In the genomic region with DNA sequence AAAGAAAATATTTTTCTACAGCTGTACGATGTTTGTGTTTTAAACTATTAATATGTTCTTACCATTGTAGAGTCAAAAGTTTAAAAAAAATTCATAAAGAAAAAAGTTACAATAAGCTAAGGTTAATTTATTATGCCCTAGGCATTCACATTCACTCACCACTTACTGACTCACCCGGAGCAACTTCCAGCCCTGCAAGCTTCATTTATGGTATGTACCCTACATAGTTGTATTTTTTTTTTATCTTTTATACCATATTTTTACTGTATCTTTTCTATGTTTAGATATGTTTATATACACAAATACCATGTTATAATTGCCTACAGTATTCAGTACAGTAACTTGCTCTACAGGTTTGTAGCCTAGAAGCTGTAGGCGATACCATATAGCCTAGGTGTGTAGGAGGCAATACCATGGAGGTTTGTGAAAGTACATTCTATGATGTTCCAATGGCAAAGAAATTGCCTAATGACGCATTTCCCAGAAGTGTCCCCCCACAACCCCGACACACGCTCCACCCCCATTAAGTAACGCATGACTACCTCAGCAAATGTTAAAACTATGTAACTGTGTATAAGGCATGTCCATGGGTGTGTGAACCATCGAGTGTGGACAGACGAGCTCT, we compare ENCODE assay signal across 29 cellular contexts.
DNase-seq lines count a peak whose midpoint lies in the region; ATAC-seq, FAIRE-seq and TF ChIP-seq lines count a peak whose summit lies in the region.
"Had no signal": no experiment of that assay in that cellular context is flagged by ENCODE, and none has a peak within 500 bp of the region (broad histone marks: within the 10 kb centered on the region; RNA-seq: fewer than 3 reads in every experiment).

No MANE protein-coding gene starts in this region.

- H3K27me3 ChIP-seq in breast epithelium, result no peaks in the 10 kb centered on the region
- H3K27me3 ChIP-seq in PC-3 (ENCODE audit: low read length), result no peaks in the 10 kb centered on the region
- no peaks in the 10 kb centered on the region for H3K27me3 ChIP-seq in bronchial epithelial cell (ENCODE audit: control insufficient read depth, insufficient read depth, low read length)
- H3K27me3 ChIP-seq in trophoblast cell (ENCODE audit: insufficient read depth, low read length), result no peaks in the 10 kb centered on the region
- H3K27me3 ChIP-seq: BE2C, MG63, SJSA1 had no signal

- no peaks in the 10 kb centered on the region for H3K36me3 Mint-ChIP-seq in MCF 10A (ENCODE audit: insufficient read depth, unreplicated experiment)
- H3K36me3 Mint-ChIP-seq: CD14-positive monocyte; CD8-positive, alpha-beta memory T cell had no signal

- CTCF ChIA-PET in MCF 10A (lab: Yijun Ruan, JAX) (no interaction called here), PC-3 (lab: Charles Lee) (interaction anchor here (0.5 kb wide), 1 partner anchor 1649 kb away, joined by 4 read pairs; no protein-coding TSS in a partner anchor)

- H3K79me2 ChIP-seq in PC-3 (ENCODE audit: low read length), result no peaks in the 10 kb centered on the region
- no peaks in the 10 kb centered on the region for H3K79me2 ChIP-seq in trophoblast cell (ENCODE audit: control insufficient read depth, insufficient read depth, low read length, poor library complexity)

- H3K4me3 Mint-ChIP-seq in MCF 10A (ENCODE audit: unreplicated experiment), result no peak overlapping the region
- H3K4me3 Mint-ChIP-seq: CD14-positive monocyte; CD8-positive, alpha-beta memory T cell had no signal

- H4K20me1 ChIP-seq in PC-3 (ENCODE audit: low read length), result no peaks in the 10 kb centered on the region

- no peak for TF ChIP-seq POLR2A in breast epithelium (IDR thresholded peaks at IDR 0.05)

- no peak overlapping the region for H3K27ac Mint-ChIP-seq in MCF 10A (ENCODE audit: low read depth, unreplicated experiment)
- H3K27ac Mint-ChIP-seq: CD14-positive monocyte; CD8-positive, alpha-beta memory T cell had no signal

- no peak overlapping the region for H2BK5ac ChIP-seq in trophoblast cell (ENCODE audit: low read depth, low read length, poor library complexity)

- H3K23ac ChIP-seq in trophoblast cell (ENCODE audit: low read length), result no peak overlapping the region

- POLR2A ChIA-PET in MCF 10A (lab: Yijun Ruan, JAX) (interaction anchor here (0.6 to 1.4 kb wide), 5 partner anchors 22 to 1759 kb away, joined by 3 to 6 read pairs (median 3); a partner anchor contains a TSS), PC-3 (lab: Charles Lee; ENCODE audit: unreplicated experiment) (no interaction called here)

- no peaks in the 10 kb centered on the region for H3K9me3 Mint-ChIP-seq in MCF 10A (ENCODE audit: unreplicated experiment)

- H3F3A ChIP-seq in PC-3 (ENCODE audit: low read length, unreplicated experiment), result no peaks in the 10 kb centered on the region

- H3K27ac ChIP-seq in breast epithelium (no peak overlapping the region), PC-3 (ENCODE audit: low read length) (no peak overlapping the region), trophoblast cell (ENCODE audit: low read depth, low read length) (no peak overlapping the region)
- H3K27ac ChIP-seq: PC-9, SJSA1 had no signal

- H2AFZ ChIP-seq in PC-3 (ENCODE audit: low read length), result no peak overlapping the region
- H2AFZ ChIP-seq in trophoblast cell (ENCODE audit: insufficient read depth, low read length, poor library complexity), result no peak overlapping the region
- H2AFZ ChIP-seq: PC-9 had no signal

- no CpG with 5 or more reads among the region's 9 CpGs for WGBS in trophoblast cell (ENCODE audit: extremely low coverage, insufficient coverage, insufficient read length)

- H3K27me3 Mint-ChIP-seq in MCF 10A (ENCODE audit: insufficient read depth, unreplicated experiment), result no peaks in the 10 kb centered on the region
- H3K27me3 Mint-ChIP-seq: CD8-positive, alpha-beta memory T cell had no signal

- H3K18ac ChIP-seq in trophoblast cell (ENCODE audit: low read length), result no peak overlapping the region

- H3K4me3 ChIP-seq in breast epithelium (no peak overlapping the region), PC-3 (ENCODE audit: low read length) (no peak overlapping the region), bronchial epithelial cell (ENCODE audit: low read depth, low read length) (no peak overlapping the region), trophoblast cell (ENCODE audit: low read depth, low read length) (no peak overlapping the region)
- H3K4me3 ChIP-seq: GM12878, K562, MG63, PC-9, SJSA1 had no signal

- TF ChIP-seq CTCF in MCF 10A (IDR thresholded peaks at IDR 0.05; ENCODE audit: unreplicated experiment) (no peak), breast epithelium (IDR thresholded peaks at IDR 0.05) (no peak), PC-3 (conservative IDR thresholded peaks at IDR 0.05; ENCODE audit: low read depth, low read length) (no peak), bronchial epithelial cell (IDR thresholded peaks at IDR 0.05; ENCODE audit: insufficient read depth, low read length, severe bottlenecking) (no peak)

- DNase-seq in MCF 10A (ENCODE audit: unreplicated experiment) (peak; percentile 23), breast epithelium (ENCODE audit: low spot score in 2 of 2) (no peak), PC-3 (peak; percentile 48), bronchial epithelial cell (ENCODE audit: low read depth) (peak; percentile 68), trophoblast cell (peak; percentile 0 to 3), DMS79 (lab: John Stamatoyannopoulos, UW) (no peak)
- DNase-seq: 8988T; ACHN; BE2C; CD8-positive, alpha-beta memory T cell; DMS153; GDM1; MG63; NCI-H1417; NCI-H187; NCI-H2081 treated with DMSO at 0.1 percent for 48 hours; NCI-H2171; NCI-H446; NCI-H524 treated with DMSO at 0.1 percent for 48 hours; NCI-H774; PC-9; Right ventricle myocardium superior had no signal

- no peak for FAIRE-seq in bronchial epithelial cell (lab: Jason Lieb, UNC)
- FAIRE-seq: GM12878, HepG2, K562 had no signal

- H3K4me2 ChIP-seq in PC-3 (ENCODE audit: low read length) (no peak overlapping the region), trophoblast cell (ENCODE audit: low read length) (no peak overlapping the region)
- H3K4me2 ChIP-seq: PC-9 had no signal

- H3K9me2 ChIP-seq in PC-3 (replicated peaks; ENCODE audit: low read length), result no peaks in the 10 kb centered on the region

- peak; percentile 74 for ATAC-seq in PC-3
- ATAC-seq in GM18858 (IDR thresholded peaks at IDR 0.05; ENCODE audit: unreplicated experiment), result no peak
- ATAC-seq in activated CD4-positive, CD25-positive, alpha-beta regulatory T cell treated with anti-CD3 and anti-CD28 coated beads, Interleukin-2, amount 50 U/mL, for 24 hours, result no peak
- ATAC-seq: K562 had no signal

- H3K36me3 ChIP-seq in breast epithelium, result no peaks in the 10 kb centered on the region
- H3K36me3 ChIP-seq in PC-3 (ENCODE audit: low read depth, low read length), result no peaks in the 10 kb centered on the region
- H3K36me3 ChIP-seq in bronchial epithelial cell (ENCODE audit: control insufficient read depth, insufficient read depth, low read length), result no peaks in the 10 kb centered on the region
- no peaks in the 10 kb centered on the region for H3K36me3 ChIP-seq in trophoblast cell (ENCODE audit: control insufficient read depth in 1 of 2, insufficient read depth in 2 of 2, low read length in 2 of 2)
- H3K36me3 ChIP-seq: BE2C, MG63, SJSA1 had no signal

- no peak overlapping the region for H2AK5ac ChIP-seq in trophoblast cell (ENCODE audit: low read length)

- H3K79me1 ChIP-seq in trophoblast cell (ENCODE audit: low read length), result no peaks in the 10 kb centered on the region

- no peaks in the 10 kb centered on the region for H3K4me1 Mint-ChIP-seq in MCF 10A (ENCODE audit: insufficient read depth, unreplicated experiment)
- H3K4me1 Mint-ChIP-seq: CD14-positive monocyte; CD8-positive, alpha-beta memory T cell had no signal

- H3K4me1 ChIP-seq in breast epithelium (no peaks in the 10 kb centered on the region), PC-3 (ENCODE audit: insufficient read depth, low read length) (peaks cover 17% of the 10 kb centered on the region), trophoblast cell (ENCODE audit: control insufficient read depth in 1 of 2, insufficient read depth in 2 of 2, low read length in 2 of 2) (no peaks in the 10 kb centered on the region)
- H3K4me1 ChIP-seq: BE2C, SJSA1 had no signal

- H3K9ac ChIP-seq in PC-3 (ENCODE audit: low read length), result no peak overlapping the region
- no peak overlapping the region for H3K9ac ChIP-seq in trophoblast cell (ENCODE audit: low read length)

- no peak overlapping the region for H3K4ac ChIP-seq in trophoblast cell (ENCODE audit: low read depth, low read length)

- H4K8ac ChIP-seq in trophoblast cell (ENCODE audit: low read depth, low read length), result no peak overlapping the region

- no peak overlapping the region for H3K14ac ChIP-seq in trophoblast cell (ENCODE audit: low read length)

- H3K9me3 ChIP-seq in breast epithelium (no peaks in the 10 kb centered on the region), PC-3 (ENCODE audit: low read length) (no peaks in the 10 kb centered on the region), trophoblast cell (ENCODE audit: insufficient read depth, low read depth, low read length) (no peaks in the 10 kb centered on the region)
- H3K9me3 ChIP-seq: BE2C, MG63, SJSA1 had no signal

- BruUV-seq in MCF 10A (replicated peaks; lab: Mats Ljungman, UMichigan) (no TSS peak), PC-3 (replicated peaks; lab: Mats Ljungman, UMichigan) (no TSS peak)

- no peak overlapping the region for H2BK120ac ChIP-seq in trophoblast cell (ENCODE audit: insufficient read depth, low read length, poor library complexity)

- intact Hi-C loops in MCF 10A (cut with micrococcal nuclease) (no loop called here), breast epithelium (cut with DNase I; ENCODE audit: low total_unique reads) (no loop called here), PC-3 (cut with micrococcal nuclease) (no loop called here)

- H4K12ac ChIP-seq in trophoblast cell (ENCODE audit: low read depth, low read length), result no peak overlapping the region

- H2BK12ac ChIP-seq in trophoblast cell (ENCODE audit: low read length), result no peak overlapping the region

- no peak overlapping the region for H4K91ac ChIP-seq in trophoblast cell (ENCODE audit: low read depth, low read length)

Comparison
In these comparisons a context has a peak if more than half of its experiments do, and no peak if none do; other contexts are left out.
1. DNase-seq: peak in MCF 10A (single experiment), PC-3 (single experiment), bronchial epithelial cell (single experiment) and trophoblast cell (2 of 2); none in breast epithelium (0 of 2) and DMS79 (single experiment).